In genomic region chr17:74981979-74982662, GRCh38 we compare ENCODE assay signal across 8 cellular contexts. TPM values are rescaled to one million over a fixed set of nuclear protein-coding genes. Genes with fewer than 3 reads are reported as not detected.
DNase-seq lines count a peak whose midpoint lies in the region; ATAC-seq, FAIRE-seq and TF ChIP-seq lines count a peak whose summit lies in the region.

No MANE protein-coding gene starts in this region.

- no peaks in the 10 kb centered on the region for H3K36me3 Mint-ChIP-seq in CD4-positive, alpha-beta memory T cell

- peaks cover 0 to 3% (median 0%) of the 10 kb centered on the region in 8 donors for H3K9me3 Mint-ChIP-seq in CD4-positive, alpha-beta memory T cell

- DNase-seq in CD4-positive, alpha-beta memory T cell = peak; percentile 83 to 87 (median 85)
- DNase-seq in NCI-H748 (lab: John Stamatoyannopoulos, UW; ENCODE audit: unreplicated experiment) = peak; percentile 85
- DNase-seq in activated CD8-positive, alpha-beta memory T cell treated with anti-CD3 and anti-CD28 coated beads for 4 hours (ENCODE audit: low read depth in 2 of 2) = peak; percentile 51 to 53
- peak in 1 of 2 experiments; percentile 87 for DNase-seq in H1 (ENCODE audit: low read depth in 1 of 2, low spot score in 2 of 2)
- peak; percentile 78 for DNase-seq in mesenchymal stem cell
- peak; percentile 52 for DNase-seq in stimulated activated CD8-positive, alpha-beta memory T cell treated with anti-CD3 and anti-CD28 coated beads, Interleukin-12 subunit alpha, Interleukin-12 subunit beta, amount 100 ng/mL, for 24 hours (ENCODE audit: extremely low read depth)

- H2AK5ac ChIP-seq in H1 (ENCODE audit: low read depth, low read length) (no peak overlapping the region), mesenchymal stem cell (ENCODE audit: low read length, severe bottlenecking) (peak overlapping the region; percentile 60)

- H3K27me3 ChIP-seq in CD4-positive, alpha-beta memory T cell (ENCODE audit: insufficient read depth, low read length) = no peaks in the 10 kb centered on the region
- H3K27me3 ChIP-seq in H1 (replicated peaks in 1 of 4; ENCODE audit: control insufficient read depth in 3 of 4, extremely low read depth in 1 of 4, insufficient read depth in 3 of 4, low read length in 3 of 4) = peaks cover 0 to 2% (median 1%) of the 10 kb centered on the region in 4 experiments; a peak in 2 of 7 replicates
- peaks cover 7 to 9% of the 10 kb centered on the region in 2 experiments for H3K27me3 ChIP-seq in mesenchymal stem cell (ENCODE audit: control insufficient read depth in 1 of 2, insufficient read depth in 1 of 2, low read length in 2 of 2)

- peak overlapping the region; percentile 89 to 98 (median 95) for H3K27ac Mint-ChIP-seq in CD4-positive, alpha-beta memory T cell

- H3K9ac ChIP-seq in H1 (replicated peaks in 1 of 4; ENCODE audit: extremely low read depth in 1 of 4, low read depth in 3 of 4, low read length in 3 of 4) = peak overlapping the region; percentile 64 to 76 (median 70)
- peak overlapping the region; percentile 88 for H3K9ac ChIP-seq in mesenchymal stem cell (ENCODE audit: low read length)

- 2% methylated on average over 61 of the region's 61 CpGs; no CpG with 5 or more reads in 1 of the 2 experiments for WGBS in H1 (ENCODE audit: extremely low coverage in 1 of 2, insufficient coverage in 1 of 2, insufficient read length in 1 of 2, insufficient replicate concordance in 2 of 2, low coverage in 1 of 2, low lambda C conversion rate in 2 of 2, missing lambda C conversion rate in 1 of 2), 2 experiments
- WGBS in mesenchymal stem cell = under 1% methylated on average over 57 of the region's 61 CpGs

- peak; percentile 80; the same call in 1 of the 2 replicates for TF ChIP-seq CTCF in HEK293 (tag by site-specific recombination; IDR thresholded peaks at IDR 0.05)
- TF ChIP-seq CTCF in H1 (IDR thresholded peaks at IDR 0.05; ENCODE audit: control extremely low read depth in 1 of 3, insufficient read depth in 1 of 3, low read depth in 1 of 3, low read length in 3 of 3) = peak in 1 of 3 experiments; percentile 11; a peak in 1 of 4 replicates

- peak; percentile 94 to 97 for TF ChIP-seq POLR2A in H1 (IDR thresholded peaks at IDR 0.05; ENCODE audit: control extremely low read depth in 1 of 2, low read depth in 2 of 2, low read length in 2 of 2)

- intact Hi-C loops in CD4-positive, alpha-beta memory T cell (cut with micrococcal nuclease) = loop anchor here (1.0 kb wide), 1 partner anchor 30 kb away; the partner anchor contains the start of gene MRPL58

- H3K79me1 ChIP-seq in H1 (ENCODE audit: low read depth, low read length) (no peaks in the 10 kb centered on the region; the same call in 1 of the 2 replicates), mesenchymal stem cell (replicated peaks; ENCODE audit: low read length, poor library complexity, severe bottlenecking) (peaks cover 8% of the 10 kb centered on the region)

- H3K36me3 ChIP-seq in CD4-positive, alpha-beta memory T cell (ENCODE audit: insufficient read depth, low read length) = no peaks in the 10 kb centered on the region
- H3K36me3 ChIP-seq in HEK293 (ENCODE audit: control insufficient read depth in 2 of 2, insufficient read depth in 1 of 2, low read length in 2 of 2) = no peaks in the 10 kb centered on the region
- H3K36me3 ChIP-seq in H1 (ENCODE audit: control insufficient read depth in 2 of 4, insufficient read depth in 4 of 4, low read length in 3 of 4) = no peaks in the 10 kb centered on the region
- H3K36me3 ChIP-seq in mesenchymal stem cell (ENCODE audit: control insufficient read depth in 1 of 2, insufficient read depth in 2 of 2, low read depth in 1 of 2, low read length in 2 of 2) = no peaks in the 10 kb centered on the region

- H3K23ac ChIP-seq in H1 (ENCODE audit: insufficient read length) (no peak overlapping the region), mesenchymal stem cell (ENCODE audit: low read length in 2 of 2) (no peak overlapping the region)

- ATAC-seq in HG03378 (IDR thresholded peaks at IDR 0.05; ENCODE audit: unreplicated experiment) = no peak

- no peaks in the 10 kb centered on the region for H3K9me3 ChIP-seq in CD4-positive, alpha-beta memory T cell (ENCODE audit: control insufficient read depth in 1 of 2, low read length in 2 of 2)
- H3K9me3 ChIP-seq in HEK293 (ENCODE audit: control insufficient read depth, insufficient read depth, low read depth, low read length) (no peaks in the 10 kb centered on the region), H1 (ENCODE audit: insufficient read depth in 2 of 2, low read depth in 1 of 2, low read length in 1 of 2) (no peaks in the 10 kb centered on the region), mesenchymal stem cell (ENCODE audit: control insufficient read depth, low read length) (no peaks in the 10 kb centered on the region)

- H3K4me3 Mint-ChIP-seq in CD4-positive, alpha-beta memory T cell = peak overlapping the region; percentile 86 to 94 (median 90)

- CTCF ChIA-PET in CD4-positive, alpha-beta memory T cell (lab: Charles Lee; ENCODE audit: partially characterized antibody) = interaction anchor here (1.0 to 3.8 kb wide), 4 partner anchors 21 to 131 kb away, joined by 3 to 22 read pairs (median 12); partner anchors contain the start of gene MRPL58
- CTCF ChIA-PET in HEK293 (lab: Yijun Ruan, JAX) = interaction anchor here (0.6 to 3.9 kb wide), 5 partner anchors 21 to 200 kb away, joined by 5 to 18 read pairs (median 11); partner anchors contain the start of gene MRPL58
- CTCF ChIA-PET in H1 (lab: Charles Lee; ENCODE audit: partially characterized antibody) = interaction anchor here (0.9 to 2.3 kb wide), 7 partner anchors 9 to 289 kb away, joined by 3 to 19 read pairs (median 6); partner anchors contain the start of genes HID1 and MIF4GD

- H2BK12ac ChIP-seq in H1 (ENCODE audit: low read depth, low read length) (peak overlapping the region; percentile 88), mesenchymal stem cell (ENCODE audit: low read length in 2 of 2) (peak overlapping the region in 1 of 2 experiments; percentile 79)

- peaks cover 0 to under 1% of the 10 kb centered on the region in 2 donors for H3K27me3 Mint-ChIP-seq in CD4-positive, alpha-beta memory T cell

- FAIRE-seq in H1 (lab: Jason Lieb, UNC) = no peak

- H2BK15ac ChIP-seq in H1 (ENCODE audit: low read length) = no peak overlapping the region
- H2BK15ac ChIP-seq in mesenchymal stem cell (ENCODE audit: low read depth, poor library complexity, severe bottlenecking) = peak overlapping the region; percentile 99

- H2BK120ac ChIP-seq in H1 (replicated peaks; ENCODE audit: low read depth, low read length) (peak overlapping the region; percentile 66), mesenchymal stem cell (ENCODE audit: low read depth, low read length) (no peak overlapping the region)

- H4K91ac ChIP-seq in H1 (replicated peaks; ENCODE audit: insufficient read length, low read length) = peak overlapping the region; percentile 64
- peak overlapping the region; percentile 70 for H4K91ac ChIP-seq in mesenchymal stem cell (ENCODE audit: low read length)

- H3K79me2 ChIP-seq in H1 (ENCODE audit: control insufficient read depth in 1 of 2, insufficient read depth in 2 of 2, low read length in 2 of 2) = no peaks in the 10 kb centered on the region

- peak overlapping the region; percentile 70 to 91 for H3K4me3 ChIP-seq in CD4-positive, alpha-beta memory T cell (ENCODE audit: low read length in 2 of 2)
- H3K4me3 ChIP-seq in HEK293 (ENCODE audit: low read depth, low read length) (peak overlapping the region; percentile 56), H1 (ENCODE audit: extremely low read depth in 1 of 4, insufficient read depth in 2 of 4, low read depth in 3 of 4, low read length in 4 of 4) (peak overlapping the region; percentile 70 to 90 (median 76)), mesenchymal stem cell (ENCODE audit: insufficient read depth in 1 of 2, low read depth in 1 of 2, low read length in 2 of 2) (peak overlapping the region; percentile 73 to 89)

- H4K8ac ChIP-seq in H1 (ENCODE audit: extremely low read depth, insufficient read depth, low read length) (peak overlapping the region; percentile 95; the same call in 1 of the 2 replicates), mesenchymal stem cell (ENCODE audit: low read length) (peak overlapping the region; percentile 83)

- peaks cover 14 to 35% (median 18%) of the 10 kb centered on the region in 4 donors for H3K4me1 Mint-ChIP-seq in CD4-positive, alpha-beta memory T cell

- 0 out of 2 replicates have a peak overlapping the region, but pooled peaks have one; percentile 32 for H2BK20ac ChIP-seq in H1 (ENCODE audit: low read length)

- H4K20me1 ChIP-seq in H1 (replicated peaks in 1 of 2; ENCODE audit: control insufficient read depth in 1 of 2, insufficient read depth in 2 of 2, low read length in 2 of 2) = no peaks in the 10 kb centered on the region

- H3K23me2 ChIP-seq in H1 (ENCODE audit: low read depth, low read length) = peaks cover 10% of the 10 kb centered on the region; the same call in 1 of the 2 replicates

- peak overlapping the region; percentile 30 for H3K27ac ChIP-seq in CD4-positive, alpha-beta memory T cell (ENCODE audit: low read depth, low read length)
- peak overlapping the region; percentile 79 for H3K27ac ChIP-seq in HEK293 (ENCODE audit: extremely low read depth, low read depth, low read length)
- peak overlapping the region; percentile 55; the same call in 1 of the 2 replicates for H3K27ac ChIP-seq in H1 (ENCODE audit: low read depth, low read length)
- peak overlapping the region; percentile 28 for H3K27ac ChIP-seq in mesenchymal stem cell (ENCODE audit: low read length, poor library complexity, severe bottlenecking)

- peak in 1 of 2 experiments; percentile 46; a peak in 1 of 3 replicates for TF ChIP-seq EP300 in H1 (IDR thresholded peaks at IDR 0.05; ENCODE audit: borderline replicate concordance in 1 of 2, low read depth in 2 of 2, low read length in 2 of 2)

- peak overlapping the region; percentile 18 for H2AFZ ChIP-seq in H1 (ENCODE audit: low read length)
- peak overlapping the region; percentile 99 for H2AFZ ChIP-seq in mesenchymal stem cell (ENCODE audit: low read depth, low read length)

- H3K18ac ChIP-seq in H1 (ENCODE audit: extremely low read depth, low read length) = peak overlapping the region; percentile 87
- H3K18ac ChIP-seq in mesenchymal stem cell (ENCODE audit: low read depth in 1 of 2, low read length in 2 of 2) = peak overlapping the region; percentile 65 to 96

- H2BK5ac ChIP-seq in H1 (ENCODE audit: low read depth, low read length) = peak overlapping the region; percentile 84; the same call in 1 of the 2 replicates
- H2BK5ac ChIP-seq in mesenchymal stem cell (ENCODE audit: low read depth, low read length, poor library complexity, severe bottlenecking) = no peak overlapping the region

- H3K4me1 ChIP-seq in CD4-positive, alpha-beta memory T cell (ENCODE audit: insufficient read depth, low read length) = peaks cover 27% of the 10 kb centered on the region
- peaks cover 3% of the 10 kb centered on the region; the same call in 1 of the 2 replicates for H3K4me1 ChIP-seq in HEK293 (ENCODE audit: control insufficient read depth, insufficient read depth, low read length)
- peaks cover 4 to 8% (median 7%) of the 10 kb centered on the region in 4 experiments for H3K4me1 ChIP-seq in H1 (replicated peaks in 1 of 4; ENCODE audit: control insufficient read depth in 3 of 4, insufficient read depth in 4 of 4, low read length in 3 of 4)
- H3K4me1 ChIP-seq in mesenchymal stem cell (ENCODE audit: control insufficient read depth, insufficient read depth, low read depth, low read length) = peaks cover 14% of the 10 kb centered on the region

- POLR2A ChIA-PET in CD4-positive, alpha-beta memory T cell (lab: Charles Lee; ENCODE audit: partially characterized antibody) = interaction anchor here (1.0 to 2.3 kb wide), 5 partner anchors 9 to 128 kb away, joined by 4 to 15 read pairs (median 6); partner anchors contain the start of genes ARMC7, ATP5PD, HID1 and KCTD2
- POLR2A ChIA-PET in HEK293 (lab: Yijun Ruan, JAX) (interaction anchor here (0.5 to 2.3 kb wide), 9 partner anchors 10 to 873 kb away, joined by 3 to 24 read pairs (median 8); partner anchors contain the start of genes FDXR, HID1, MRPL58 and NT5C), H1 (lab: Charles Lee; ENCODE audit: partially characterized antibody) (interaction anchor here (0.6 to 4.2 kb wide), 12 partner anchors 9 to 149 kb away, joined by 3 to 48 read pairs (median 4); partner anchors contain the start of genes HID1, MRPL58 and NT5C)

- no peak for TF ChIP-seq RAD21 in H1 (IDR thresholded peaks at IDR 0.05 in 1 of 2, conservative IDR thresholded peaks at IDR 0.05 in 1 of 2; ENCODE audit: low read depth in 2 of 2, low read length in 2 of 2)

- H3K4ac ChIP-seq in H1 (replicated peaks; ENCODE audit: insufficient read length, low read depth, low read length) (peak overlapping the region; percentile 88), mesenchymal stem cell (ENCODE audit: low read depth in 1 of 2, low read length in 2 of 2) (peak overlapping the region; percentile 67 to 93)

- peak overlapping the region; percentile 38 for H3K14ac ChIP-seq in H1 (ENCODE audit: insufficient read length)
- peak overlapping the region in 1 of 2 experiments; percentile 97 for H3K14ac ChIP-seq in mesenchymal stem cell (ENCODE audit: low read length in 2 of 2)

- H4K5ac ChIP-seq in H1 (ENCODE audit: insufficient read length, low read depth, low read length) = peak overlapping the region; percentile 93

- peak overlapping the region; percentile 91 for H3K56ac ChIP-seq in H1 (replicated peaks; ENCODE audit: insufficient read length, low read depth, low read length)

- H3K4me2 ChIP-seq in H1 (ENCODE audit: insufficient read depth in 1 of 2, low read depth in 2 of 2, low read length in 2 of 2) = peak overlapping the region; percentile 73 to 100
- peak overlapping the region; percentile 85 for H3K4me2 ChIP-seq in mesenchymal stem cell (ENCODE audit: low read length, poor library complexity, severe bottlenecking)

RNA-seq across cellular contexts. Expression of gene CDR2L, which starts 5.3 kb away (rescaled TPM):
- total RNA-seq in CD4-positive, alpha-beta memory T cell = under 1 TPM; 0.08 to 0.20 TPM
- not detected for polyA plus RNA-seq in CD4-positive, alpha-beta memory T cell
- 38.1 and 40.5 TPM in 2 replicates for total RNA-seq in H1 (2021; fragmentation: NEBNext Ultra II Directional; extraction: Animal tissue kit (Norgen Biotek cat#: 25700))
- polyA plus RNA-seq in H1 (2011; rRNA removed) = 20.4 and 26.8 TPM in 2 replicates
- 18.7 TPM for polyA plus RNA-seq in H1 (2011; cell fraction: cytosol; rRNA removed)
- 23.7 TPM for polyA plus RNA-seq in H1 (2011; cell fraction: nucleus; rRNA removed)
- polyA plus RNA-seq in H1 (2012, experiment 1 of 2) = 20.6 to 28.4 TPM (median 25.9 TPM) in 4 replicates
- polyA plus RNA-seq in H1 (2012, experiment 2 of 2) = 25.8 TPM
- 20.0 TPM for polyA plus RNA-seq in H1 (2013, experiment 1 of 2)
- polyA plus RNA-seq in H1 (2013, experiment 2 of 2) = 19.3 TPM
- 8.6 and 12.3 TPM in 2 replicates for polyA minus RNA-seq in H1 (2011; rRNA and poly(A)+ RNA removed)
- polyA minus RNA-seq in H1 (2011; cell fraction: cytosol; rRNA and poly(A)+ RNA removed) = 16.4 TPM
- 10.2 TPM for polyA minus RNA-seq in H1 (2011; cell fraction: nucleus; rRNA and poly(A)+ RNA removed)
- 30.2 TPM for polyA plus RNA-seq in mesenchymal stem cell (2013, experiment 1 of 2)
- 29.7 TPM for polyA plus RNA-seq in mesenchymal stem cell (2013, experiment 2 of 2)

RNA-seq across cellular contexts. Expression of gene HID1, which starts 9.6 kb away (rescaled TPM):
- 10 to 100 TPM; 17.5 to 19.5 TPM for total RNA-seq in CD4-positive, alpha-beta memory T cell
- 1 to 10 TPM; 3.0 to 5.1 TPM for polyA plus RNA-seq in CD4-positive, alpha-beta memory T cell
- total RNA-seq in H1 (2021; fragmentation: NEBNext Ultra II Directional; extraction: Animal tissue kit (Norgen Biotek cat#: 25700)) = 13.8 and 15.1 TPM in 2 replicates
- polyA plus RNA-seq in H1 (2011; rRNA removed) = 25.9 and 36.3 TPM in 2 replicates
- polyA plus RNA-seq in H1 (2011; cell fraction: cytosol; rRNA removed) = 10.1 TPM
- polyA plus RNA-seq in H1 (2011; cell fraction: nucleus; rRNA removed) = 51.4 TPM
- 8.8 to 16.5 TPM (median 15.2 TPM) in 4 replicates for polyA plus RNA-seq in H1 (2012, experiment 1 of 2)
- polyA plus RNA-seq in H1 (2012, experiment 2 of 2) = 12.7 TPM
- polyA plus RNA-seq in H1 (2013, experiment 1 of 2) = 10.6 TPM
- 10.6 TPM for polyA plus RNA-seq in H1 (2013, experiment 2 of 2)
- 17.9 and 18.9 TPM in 2 replicates for polyA minus RNA-seq in H1 (2011; rRNA and poly(A)+ RNA removed)
- polyA minus RNA-seq in H1 (2011; cell fraction: cytosol; rRNA and poly(A)+ RNA removed) = 8.1 TPM
- 17.8 TPM for polyA minus RNA-seq in H1 (2011; cell fraction: nucleus; rRNA and poly(A)+ RNA removed)
- 1.4 TPM for polyA plus RNA-seq in mesenchymal stem cell (2013, experiment 1 of 2)
- polyA plus RNA-seq in mesenchymal stem cell (2013, experiment 2 of 2) = 1.5 TPM

RNA-seq across cellular contexts. Expression of gene MRPL58, which starts 30.3 kb away (rescaled TPM):
- total RNA-seq in CD4-positive, alpha-beta memory T cell = 10 to 100 TPM; 22.6 to 26.7 TPM
- 10 to 100 TPM; 56.5 to 62.2 TPM for polyA plus RNA-seq in CD4-positive, alpha-beta memory T cell
- 48.5 and 49.1 TPM in 2 replicates for total RNA-seq in H1 (2021; fragmentation: NEBNext Ultra II Directional; extraction: Animal tissue kit (Norgen Biotek cat#: 25700))
- 43.2 and 43.6 TPM in 2 replicates for polyA plus RNA-seq in H1 (2011; rRNA removed)
- polyA plus RNA-seq in H1 (2011; cell fraction: cytosol; rRNA removed) = 73.0 TPM
- 28.6 TPM for polyA plus RNA-seq in H1 (2011; cell fraction: nucleus; rRNA removed)
- polyA plus RNA-seq in H1 (2012, experiment 1 of 2) = 34.5 to 60.5 TPM (median 52.3 TPM) in 4 replicates
- polyA plus RNA-seq in H1 (2012, experiment 2 of 2) = 70.9 TPM
- polyA plus RNA-seq in H1 (2013, experiment 1 of 2) = 43.0 TPM
- polyA plus RNA-seq in H1 (2013, experiment 2 of 2) = 40.8 TPM
- polyA minus RNA-seq in H1 (2011; rRNA and poly(A)+ RNA removed) = 16.1 and 20.3 TPM in 2 replicates
- 14.9 TPM for polyA minus RNA-seq in H1 (2011; cell fraction: cytosol; rRNA and poly(A)+ RNA removed)
- 21.0 TPM for polyA minus RNA-seq in H1 (2011; cell fraction: nucleus; rRNA and poly(A)+ RNA removed)
- polyA plus RNA-seq in mesenchymal stem cell (2013, experiment 1 of 2) = 30.1 TPM
- polyA plus RNA-seq in mesenchymal stem cell (2013, experiment 2 of 2) = 29.8 TPM

RNA-seq across cellular contexts. Expression of gene OTOP3, which starts 46.4 kb away (rescaled TPM):
- not detected for total RNA-seq in CD4-positive, alpha-beta memory T cell
- polyA plus RNA-seq in CD4-positive, alpha-beta memory T cell = not detected
- total RNA-seq in H1 (2021; fragmentation: NEBNext Ultra II Directional; extraction: Animal tissue kit (Norgen Biotek cat#: 25700)) = not detected in 2 replicates
- 0.05 and 0.09 TPM in 2 replicates for polyA plus RNA-seq in H1 (2011; rRNA removed)
- polyA plus RNA-seq in H1 (2011; cell fraction: cytosol; rRNA removed) = 0.04 TPM
- not detected for polyA plus RNA-seq in H1 (2011; cell fraction: nucleus; rRNA removed)
- polyA plus RNA-seq in H1 (2012, experiment 1 of 2) = not detected in 4 replicates
- not detected for polyA plus RNA-seq in H1 (2012, experiment 2 of 2)
- 0.02 TPM for polyA plus RNA-seq in H1 (2013, experiment 1 of 2)
- not detected for polyA plus RNA-seq in H1 (2013, experiment 2 of 2)
- not detected in 2 replicates for polyA minus RNA-seq in H1 (2011; rRNA and poly(A)+ RNA removed)
- polyA minus RNA-seq in H1 (2011; cell fraction: cytosol; rRNA and poly(A)+ RNA removed) = not detected
- not detected for polyA minus RNA-seq in H1 (2011; cell fraction: nucleus; rRNA and poly(A)+ RNA removed)
- polyA plus RNA-seq in mesenchymal stem cell (2013, experiment 1 of 2) = not detected
- polyA plus RNA-seq in mesenchymal stem cell (2013, experiment 2 of 2) = not detected

RNA-seq across cellular contexts. Expression of gene OTOP2, which starts 58.0 kb away (rescaled TPM):
- total RNA-seq in CD4-positive, alpha-beta memory T cell = not detected
- polyA plus RNA-seq in CD4-positive, alpha-beta memory T cell = not detected
- total RNA-seq in H1 (2021; fragmentation: NEBNext Ultra II Directional; extraction: Animal tissue kit (Norgen Biotek cat#: 25700)) = not detected in 2 replicates
- polyA plus RNA-seq in H1 (2011; rRNA removed) = 0.23 and 0.27 TPM in 2 replicates
- 0.23 TPM for polyA plus RNA-seq in H1 (2011; cell fraction: cytosol; rRNA removed)
- polyA plus RNA-seq in H1 (2011; cell fraction: nucleus; rRNA removed) = 0.37 TPM
- polyA plus RNA-seq in H1 (2012, experiment 1 of 2) = 0.11 to 0.18 TPM (median 0.16 TPM) in 3 of 4 replicates, not detected in the other
- polyA plus RNA-seq in H1 (2012, experiment 2 of 2) = not detected
- not detected for polyA plus RNA-seq in H1 (2013, experiment 1 of 2)
- polyA plus RNA-seq in H1 (2013, experiment 2 of 2) = 0.06 TPM
- polyA minus RNA-seq in H1 (2011; rRNA and poly(A)+ RNA removed) = not detected in 2 replicates
- polyA minus RNA-seq in H1 (2011; cell fraction: cytosol; rRNA and poly(A)+ RNA removed) = not detected
- not detected for polyA minus RNA-seq in H1 (2011; cell fraction: nucleus; rRNA and poly(A)+ RNA removed)
- polyA plus RNA-seq in mesenchymal stem cell (2013, experiment 1 of 2) = not detected
- not detected for polyA plus RNA-seq in mesenchymal stem cell (2013, experiment 2 of 2)

Comparison
In these comparisons a context has a peak if more than half of its experiments do, and no peak if none do; other contexts are left out.
1. H3K27ac ChIP-seq: peak in every context shown above with its lines; median percentile 79 in HEK293; 55 in H1; 30 in CD4-positive, alpha-beta memory T cell; 28 in mesenchymal stem cell.
2. RNA of gene CDR2L, which starts 5.3 kb away (total RNA-seq): 38.1 to 40.5 TPM in H1; 0.08 to 0.20 TPM in CD4-positive, alpha-beta memory T cell; every median in the first group is over 10 times any median in the second.
3. Peak in every context shown above with its lines, with median percentiles within 50 percentile points of each other: H3K4me3 ChIP-seq.